In the genomic region with DNA sequence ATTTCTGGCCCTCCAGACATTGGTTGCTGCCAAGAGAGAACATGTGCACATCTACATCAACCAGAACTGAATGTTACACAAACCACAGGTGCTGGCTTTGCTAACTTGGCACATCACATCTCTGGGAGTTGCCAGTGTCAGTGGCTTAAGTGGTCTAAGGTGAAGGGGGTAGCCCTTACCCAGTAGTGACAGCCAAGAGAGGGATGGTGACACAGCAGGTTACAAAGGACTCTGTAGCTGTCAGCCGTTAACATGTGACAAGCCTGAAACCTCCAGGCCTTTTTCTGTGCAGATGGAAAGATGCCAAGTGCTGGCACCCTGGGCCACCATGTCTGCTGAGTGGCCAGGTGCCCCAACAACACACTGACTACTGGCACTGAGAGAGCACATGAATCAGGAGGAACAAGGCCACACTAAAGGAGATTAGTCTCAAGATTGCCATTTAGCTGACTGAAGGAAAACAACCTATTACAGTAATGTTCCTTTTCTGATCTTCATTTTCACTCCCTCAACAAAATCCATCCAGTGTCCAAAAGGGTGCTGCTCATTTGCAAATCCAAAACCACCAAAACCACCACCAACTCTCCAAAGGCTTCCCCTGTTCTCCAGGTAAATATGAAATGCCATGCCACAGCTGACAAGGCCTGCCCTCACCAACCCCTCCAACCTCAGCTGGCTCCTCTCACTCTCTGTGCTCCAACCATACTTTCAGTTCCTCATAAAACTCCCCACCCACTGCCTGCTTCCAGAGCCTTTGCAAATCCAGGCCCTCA, we compare ENCODE assay signal across 8 cellular contexts. TPM values are rescaled to one million over a fixed set of nuclear protein-coding genes. Genes with fewer than 3 reads are reported as not detected.
DNase-seq lines count a peak whose midpoint lies in the region; ATAC-seq and TF ChIP-seq lines count a peak whose summit lies in the region.

No MANE protein-coding gene starts in this region.

- H3K27me3 ChIP-seq in SK-N-SH (ENCODE audit: insufficient read depth): no peaks in the 10 kb centered on the region

- intact Hi-C loops in left colon (cut with DNase I, micrococcal nuclease): no loop called here

- POLR2A ChIA-PET in SK-N-SH (lab: Yijun Ruan, JAX): interaction anchor here (0.6 kb wide), 1 partner anchor 343 kb away, joined by 3 read pairs; no protein-coding TSS in a partner anchor

- no peak overlapping the region for H3K9ac ChIP-seq in SK-N-SH

- H3K4me3 ChIP-seq in SK-N-SH (ENCODE audit: low read depth in 2 of 2, low read length in 1 of 2): no peak overlapping the region

- no peak for TF ChIP-seq CTCF in SK-N-SH (IDR thresholded peaks at IDR 0.05)

- H3F3A ChIP-seq in SK-N-SH (replicated peaks; ENCODE audit: insufficient read depth): no peaks in the 10 kb centered on the region

- peaks cover 14% of the 10 kb centered on the region; the same call in 1 of the 2 replicates for H3K79me2 ChIP-seq in SK-N-SH (ENCODE audit: insufficient read depth)

- H3K36me3 ChIP-seq in SK-N-SH (replicated peaks in 1 of 2; ENCODE audit: control insufficient read depth in 1 of 2, insufficient read depth in 2 of 2, low read length in 1 of 2): no peaks in the 10 kb centered on the region

- DNase-seq in SK-N-SH (peak; percentile 49), left colon (peak; percentile 30 to 51), NCI-H526 (lab: John Stamatoyannopoulos, UW) (no peak), SKM-1 (lab: John Stamatoyannopoulos, UW; ENCODE audit: unreplicated experiment) (no peak), RKO (ENCODE audit: low spot score) (no peak), 8988T (no peak)

- TF ChIP-seq EP300 in SK-N-SH (IDR thresholded peaks at IDR 0.05; ENCODE audit: borderline replicate concordance in 1 of 2, low read depth in 1 of 2, low read length in 1 of 2): peak in 1 of 2 experiments; percentile 41; a peak in 1 of 4 replicates

- ATAC-seq in GM18498 (IDR thresholded peaks at IDR 0.05; ENCODE audit: unreplicated experiment) (peak; percentile 64), HG03342 (IDR thresholded peaks at IDR 0.05; ENCODE audit: unreplicated experiment) (peak; percentile 49), left colon (peak; percentile 76)

- H3K9me3 ChIP-seq in SK-N-SH: no peaks in the 10 kb centered on the region

- peak overlapping the region; percentile 16; the same call in 1 of the 2 replicates for H3K4me2 ChIP-seq in SK-N-SH

- H2AFZ ChIP-seq in SK-N-SH (ENCODE audit: low read depth): no peak overlapping the region

- no peaks in the 10 kb centered on the region for H3K9me2 ChIP-seq in SK-N-SH

- no CpG with 5 or more reads among the region's 1 CpG for WGBS in SK-N-SH (ENCODE audit: low lambda C conversion rate)

- no peaks in the 10 kb centered on the region for H4K20me1 ChIP-seq in SK-N-SH (ENCODE audit: insufficient read depth)

- peaks cover 31 to 51% of the 10 kb centered on the region in 2 experiments for H3K4me1 ChIP-seq in SK-N-SH (ENCODE audit: control insufficient read depth in 1 of 2, insufficient read depth in 2 of 2, low read depth in 1 of 2, low read length in 1 of 2)

- no peak for TF ChIP-seq RAD21 in SK-N-SH (IDR thresholded peaks at IDR 0.05; ENCODE audit: low read length)

- H3K27ac ChIP-seq in SK-N-SH (ENCODE audit: low read depth in 2 of 2, low read length in 1 of 2): peak overlapping the region in 1 of 2 experiments; percentile 74; a peak in 2 of 4 replicates

- CTCF ChIA-PET in SK-N-SH (lab: Yijun Ruan, JAX): no interaction called here

TF ChIP-seq in SK-N-SH, 30 proteins besides CTCF, POLR2A, EP300 and RAD21:
- peak; percentile 94 for TF ChIP-seq MXI1 (IDR thresholded peaks at IDR 0.05; ENCODE audit: low read depth, low read length)
- TF ChIP-seq SMC3 (IDR thresholded peaks at IDR 0.05; ENCODE audit: low read depth, low read length): no peak
- TF ChIP-seq FOXJ3 (CRISPR knock-in tag; IDR thresholded peaks at IDR 0.05): peak; percentile 47; the same call in 1 of the 2 replicates

RNA-seq across cellular contexts. Expression of a gene that starts 20.2 kb away (rescaled TPM):
- polyA plus RNA-seq in SK-N-SH (2012; rRNA removed): 25.9 and 26.2 TPM in 2 replicates
- polyA plus RNA-seq in SK-N-SH (2012; cell fraction: cytosol; rRNA removed): 20.9 and 22.4 TPM in 2 replicates
- 19.4 and 33.3 TPM in 2 replicates for polyA plus RNA-seq in SK-N-SH (2012; cell fraction: nucleus; rRNA removed)
- 10 to 100 TPM; 29.9 to 33.0 TPM for total RNA-seq in left colon

Comparison
In these comparisons a context has a peak if more than half of its experiments do, and no peak if none do; other contexts are left out.
1. DNase-seq: peak in SK-N-SH (single experiment) and left colon (2 of 2); none in NCI-H526 (0 of 2), SKM-1 (single experiment), RKO (single experiment) and 8988T (single experiment).
2. Peak in every context shown above with its lines, with median percentiles within 50 percentile points of each other: ATAC-seq.